ENCODE assay signal across 21 cellular contexts in the genomic region with DNA sequence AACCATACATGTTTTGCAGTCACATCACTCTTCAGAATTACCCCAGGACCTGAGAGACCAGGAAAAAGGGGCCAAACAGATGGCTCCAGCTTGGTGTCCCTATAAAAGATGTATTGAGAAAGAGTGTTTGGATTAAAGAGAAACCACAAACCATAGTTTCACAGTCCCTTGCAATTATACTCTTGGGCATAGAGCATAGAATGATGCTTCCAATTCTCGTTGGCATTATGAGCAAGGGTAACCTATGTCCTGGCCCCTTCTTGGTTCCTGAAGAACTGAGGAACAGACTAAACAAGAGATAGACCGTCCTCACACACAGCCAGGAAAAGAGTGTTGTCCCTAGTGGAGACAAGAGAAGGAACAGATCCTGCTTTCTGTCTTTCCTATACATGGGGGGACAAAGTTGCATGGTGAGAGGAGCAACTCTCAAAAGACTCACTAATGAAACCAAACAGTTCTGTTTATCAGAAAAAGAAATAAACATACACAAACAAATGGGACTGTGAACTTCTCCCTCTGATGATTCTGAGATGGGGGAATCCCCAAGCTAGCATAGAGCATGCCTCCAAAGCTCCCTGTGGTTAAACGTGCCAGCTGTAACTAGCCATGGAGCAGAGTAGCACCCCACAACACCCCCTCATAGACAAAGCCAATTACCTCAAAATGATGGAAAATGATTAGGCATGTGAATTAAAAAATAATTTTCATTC.
DNase-seq lines count a peak whose midpoint lies in the region; ATAC-seq and TF ChIP-seq lines count a peak whose summit lies in the region.
"Had no signal": no experiment of that assay in that cellular context is flagged by ENCODE, and none has a peak within 500 bp of the region (broad histone marks: within the 10 kb centered on the region; RNA-seq: fewer than 3 reads in every experiment).

No MANE protein-coding gene starts in this region.

- H3K36me3 ChIP-seq in SK-N-SH (replicated peaks in 1 of 2; ENCODE audit: control insufficient read depth in 1 of 2, insufficient read depth in 2 of 2, low read length in 1 of 2) (no peaks in the 10 kb centered on the region), smooth muscle cell (ENCODE audit: low read depth) (no peaks in the 10 kb centered on the region), aorta (ENCODE audit: control insufficient read depth in 1 of 2, insufficient read depth in 2 of 2, low read length in 1 of 2) (no peaks in the 10 kb centered on the region)

- CTCF ChIA-PET in SK-N-SH (lab: Yijun Ruan, JAX), result interaction anchor here (0.8 to 1.9 kb wide), 3 partner anchors 14 to 897 kb away, joined by 3 to 4 read pairs (median 3); no protein-coding TSS in a partner anchor

- H3K9ac ChIP-seq in SK-N-SH, result no peak overlapping the region
- no peak overlapping the region for H3K9ac ChIP-seq in smooth muscle cell (ENCODE audit: low read depth)
- H3K9ac ChIP-seq: KMS-11 had no signal

- intact Hi-C loops in aorta (cut with DNase I), result no loop called here

- WGBS in SK-N-SH (ENCODE audit: low lambda C conversion rate), result 46% methylated on average over 3 of the region's 3 CpGs
- WGBS in smooth muscle cell (ENCODE audit: low lambda C conversion rate), result 29% methylated on average over 3 of the region's 3 CpGs
- 57 to 71% methylated on average over 3 of the region's 3 CpGs for WGBS in aorta, 2 donors

- H3K27me3 ChIP-seq in SK-N-SH (ENCODE audit: insufficient read depth), result no peaks in the 10 kb centered on the region
- no peaks in the 10 kb centered on the region for H3K27me3 ChIP-seq in smooth muscle cell (ENCODE audit: low read depth)
- H3K27me3 ChIP-seq in aorta (ENCODE audit: control insufficient read depth in 1 of 2, insufficient read depth in 2 of 2, low read length in 1 of 2), result no peaks in the 10 kb centered on the region

- H3K4me3 ChIP-seq in SK-N-SH (ENCODE audit: low read depth in 2 of 2, low read length in 1 of 2), result no peak overlapping the region
- no peak overlapping the region for H3K4me3 ChIP-seq in fibroblast of villous mesenchyme (ENCODE audit: low read depth, low read length)
- H3K4me3 ChIP-seq in smooth muscle cell, result no peak overlapping the region
- no peak overlapping the region for H3K4me3 ChIP-seq in aorta (ENCODE audit: low read length in 2 of 2)

- no peak for TF ChIP-seq EP300 in SK-N-SH (IDR thresholded peaks at IDR 0.05; ENCODE audit: borderline replicate concordance in 1 of 2, low read depth in 1 of 2, low read length in 1 of 2)

- H3F3A ChIP-seq in SK-N-SH (replicated peaks; ENCODE audit: insufficient read depth) (no peaks in the 10 kb centered on the region), smooth muscle cell (ENCODE audit: low read depth) (no peaks in the 10 kb centered on the region)

- H4K20me1 ChIP-seq in SK-N-SH (ENCODE audit: insufficient read depth) (no peaks in the 10 kb centered on the region), smooth muscle cell (ENCODE audit: low read depth) (no peaks in the 10 kb centered on the region)

- H3K9me3 ChIP-seq in SK-N-SH, result no peaks in the 10 kb centered on the region
- H3K9me3 ChIP-seq in smooth muscle cell (replicated peaks; ENCODE audit: low read depth), result no peaks in the 10 kb centered on the region
- H3K9me3 ChIP-seq in aorta (ENCODE audit: control insufficient read depth, low read length), result peaks cover 1% of the 10 kb centered on the region

- ATAC-seq in SK-N-SH treated with all-trans-retinoic acid at 6 μM for 48 hours (peak; percentile 44; the same call in 2 of the 3 replicates), aorta (ENCODE audit: low FRiP score) (no peak)

- H3K4me2 ChIP-seq in SK-N-SH, result no peak overlapping the region
- H3K4me2 ChIP-seq in smooth muscle cell, result peak overlapping the region; percentile 49
- H3K4me2 ChIP-seq: KMS-11 had no signal

- TF ChIP-seq CTCF in SK-N-SH (IDR thresholded peaks at IDR 0.05) (no peak), fibroblast of villous mesenchyme (IDR thresholded peaks at IDR 0.05; ENCODE audit: insufficient read depth, low read depth, low read length) (peak; percentile 14), smooth muscle cell (IDR thresholded peaks at IDR 0.05; ENCODE audit: borderline replicate concordance, insufficient read depth, poor library complexity, severe bottlenecking) (no peak)

- H2AFZ ChIP-seq in SK-N-SH (ENCODE audit: low read depth), result no peak overlapping the region
- no peak overlapping the region for H2AFZ ChIP-seq in smooth muscle cell (ENCODE audit: low read depth)

- H3K4me1 ChIP-seq in SK-N-SH (ENCODE audit: control insufficient read depth in 1 of 2, insufficient read depth in 2 of 2, low read depth in 1 of 2, low read length in 1 of 2) (peaks cover 0 to 2% of the 10 kb centered on the region in 2 experiments; a peak in 2 of 4 replicates), smooth muscle cell (ENCODE audit: low read depth) (peaks cover 6% of the 10 kb centered on the region), aorta (ENCODE audit: control insufficient read depth in 1 of 2, insufficient read depth in 2 of 2, low read length in 2 of 2) (no peaks in the 10 kb centered on the region)

- H3K79me2 ChIP-seq in SK-N-SH (ENCODE audit: insufficient read depth) (no peaks in the 10 kb centered on the region), smooth muscle cell (ENCODE audit: low read depth) (no peaks in the 10 kb centered on the region)

- DNase-seq in SK-N-SH (no peak), RPMI7951 (ENCODE audit: low read depth) (peak; percentile 62), fibroblast of villous mesenchyme (ENCODE audit: low read depth) (peak; percentile 64), smooth muscle cell (lab: John Stamatoyannopoulos, UW; ENCODE audit: unreplicated experiment) (no peak), SKM-1 (lab: John Stamatoyannopoulos, UW; ENCODE audit: unreplicated experiment) (no peak), GM19238 (ENCODE audit: insufficient read length, low spot score) (no peak), aorta (no peak)
- DNase-seq: ACHN, DMS153, DND-41, H7, NCI-H1048, NCI-H1417 treated with DMSO at 0.1 percent for 48 hours, NCI-H1694 treated with DMSO at 0.1 percent for 48 hours, NCI-H2081, NCI-H2227 treated with DMSO at 0.1 percent for 48 hours, NCI-H526 treated with DMSO at 0.1 percent for 48 hours, SHP77 treated with DMSO at 0.1 percent for 48 hours had no signal

- H3K27ac ChIP-seq in SK-N-SH (ENCODE audit: low read depth in 2 of 2, low read length in 1 of 2) (no peak overlapping the region), smooth muscle cell (ENCODE audit: low read depth) (no peak overlapping the region), aorta (ENCODE audit: low read depth in 1 of 2, low read length in 2 of 2) (no peak overlapping the region)
- H3K27ac ChIP-seq: 22Rv1, KMS-11 had no signal

- TF ChIP-seq RAD21 in SK-N-SH (IDR thresholded peaks at IDR 0.05; ENCODE audit: low read length), result no peak

- POLR2A ChIA-PET in SK-N-SH (lab: Yijun Ruan, JAX), result no interaction called here

- no peaks in the 10 kb centered on the region for H3K9me2 ChIP-seq in SK-N-SH

TF ChIP-seq in SK-N-SH treated with all-trans-retinoic acid at 6 μM for 48 hours, 23 proteins besides CTCF, POLR2A, EP300 and RAD21 (continues in another document):
- TF ChIP-seq TOX (CRISPR knock-in tag; IDR thresholded peaks at IDR 0.05; ENCODE audit: borderline replicate concordance), result no peak
- TF ChIP-seq, protein P1, sequence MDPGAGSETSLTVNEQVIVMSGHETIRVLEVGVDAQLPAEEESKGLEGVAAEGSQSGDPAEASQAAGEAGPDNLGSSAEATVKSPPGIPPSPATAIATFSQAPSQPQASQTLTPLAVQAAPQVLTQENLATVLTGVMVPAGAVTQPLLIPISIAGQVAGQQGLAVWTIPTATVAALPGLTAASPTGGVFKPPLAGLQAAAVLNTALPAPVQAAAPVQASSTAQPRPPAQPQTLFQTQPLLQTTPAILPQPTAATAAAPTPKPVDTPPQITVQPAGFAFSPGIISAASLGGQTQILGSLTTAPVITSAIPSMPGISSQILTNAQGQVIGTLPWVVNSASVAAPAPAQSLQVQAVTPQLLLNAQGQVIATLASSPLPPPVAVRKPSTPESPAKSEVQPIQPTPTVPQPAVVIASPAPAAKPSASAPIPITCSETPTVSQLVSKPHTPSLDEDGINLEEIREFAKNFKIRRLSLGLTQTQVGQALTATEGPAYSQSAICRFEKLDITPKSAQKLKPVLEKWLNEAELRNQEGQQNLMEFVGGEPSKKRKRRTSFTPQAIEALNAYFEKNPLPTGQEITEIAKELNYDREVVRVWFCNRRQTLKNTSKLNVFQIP (CRISPR knock-in tag; IDR thresholded peaks at IDR 0.05; ENCODE audit: borderline replicate concordance, low read depth), result no peak

TF ChIP-seq in SK-N-SH, 30 proteins besides CTCF, POLR2A, EP300 and RAD21 (continues in another document):
- no peak for TF ChIP-seq TCF12 (IDR thresholded peaks at IDR 0.05)
- TF ChIP-seq CHD2 (IDR thresholded peaks at IDR 0.05; ENCODE audit: low read length, partially characterized antibody), result no peak
- no peak for TF ChIP-seq GABPA (IDR thresholded peaks at IDR 0.05; ENCODE audit: low read depth)
- TF ChIP-seq JUND (IDR thresholded peaks at IDR 0.05), result no peak
- TF ChIP-seq, protein P2, sequence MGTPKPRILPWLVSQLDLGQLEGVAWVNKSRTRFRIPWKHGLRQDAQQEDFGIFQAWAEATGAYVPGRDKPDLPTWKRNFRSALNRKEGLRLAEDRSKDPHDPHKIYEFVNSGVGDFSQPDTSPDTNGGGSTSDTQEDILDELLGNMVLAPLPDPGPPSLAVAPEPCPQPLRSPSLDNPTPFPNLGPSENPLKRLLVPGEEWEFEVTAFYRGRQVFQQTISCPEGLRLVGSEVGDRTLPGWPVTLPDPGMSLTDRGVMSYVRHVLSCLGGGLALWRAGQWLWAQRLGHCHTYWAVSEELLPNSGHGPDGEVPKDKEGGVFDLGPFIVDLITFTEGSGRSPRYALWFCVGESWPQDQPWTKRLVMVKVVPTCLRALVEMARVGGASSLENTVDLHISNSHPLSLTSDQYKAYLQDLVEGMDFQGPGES (IDR thresholded peaks at IDR 0.05; ENCODE audit: low read depth, low read length), result no peak
- no peak for TF ChIP-seq TEAD4 (IDR thresholded peaks at IDR 0.05; ENCODE audit: borderline replicate concordance, insufficient read depth)
- no peak for TF ChIP-seq SMC3 (IDR thresholded peaks at IDR 0.05; ENCODE audit: low read depth, low read length)
- TF ChIP-seq, protein P3, sequence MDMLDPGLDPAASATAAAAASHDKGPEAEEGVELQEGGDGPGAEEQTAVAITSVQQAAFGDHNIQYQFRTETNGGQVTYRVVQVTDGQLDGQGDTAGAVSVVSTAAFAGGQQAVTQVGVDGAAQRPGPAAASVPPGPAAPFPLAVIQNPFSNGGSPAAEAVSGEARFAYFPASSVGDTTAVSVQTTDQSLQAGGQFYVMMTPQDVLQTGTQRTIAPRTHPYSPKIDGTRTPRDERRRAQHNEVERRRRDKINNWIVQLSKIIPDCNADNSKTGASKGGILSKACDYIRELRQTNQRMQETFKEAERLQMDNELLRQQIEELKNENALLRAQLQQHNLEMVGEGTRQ (IDR thresholded peaks at IDR 0.05; ENCODE audit: borderline replicate concordance, low read depth, low read length), result no peak

Comparison
In these comparisons a context has a peak if more than half of its experiments do, and no peak if none do; other contexts are left out.
1. DNase-seq: peak in RPMI7951 (single experiment) and fibroblast of villous mesenchyme (single experiment); none in SK-N-SH (single experiment), smooth muscle cell (single experiment), SKM-1 (single experiment), GM19238 (single experiment) and aorta (0 of 2).